ENCODE assay signal across 25 cellular contexts in genomic region chr11:125312812-125313211, GRCh38.
"Had no signal": no experiment of that assay in that cellular context is flagged by ENCODE, and none has a peak within 500 bp of the region (broad histone marks: within the 10 kb centered on the region; RNA-seq: fewer than 3 reads in every experiment).

No MANE protein-coding gene starts in this region.

- H3K27ac ChIP-seq: colonic mucosa, esophagus muscularis mucosa, foreskin keratinocyte, gastroesophageal sphincter, psoas muscle, sigmoid colon, stomach, thyroid gland had no signal

- H3K36me3 ChIP-seq: colonic mucosa, esophagus muscularis mucosa, gastroesophageal sphincter, sigmoid colon, stomach, thyroid gland had no signal

- H3K4me1 ChIP-seq: colonic mucosa, foreskin keratinocyte, psoas muscle had no signal

- H3K27me3 ChIP-seq: colonic mucosa, esophagus muscularis mucosa, gastroesophageal sphincter, sigmoid colon, stomach, thyroid gland had no signal

- H3K27ac Mint-ChIP-seq: dendritic cell treated with granulocyte-macrophage colony-stimulating factor and Interleukin-4, amounts not matched to agents 40 ng/mL and 50 ng/mL, for 4 days; immature natural killer cell; memory B cell; mesothelial cell of epicardium; natural killer cell treated with Interleukin-12 subunit alpha and Interleukin-12 subunit beta and Interleukin-15 and Interleukin-18, amount 100 ng/mL, for 72 hours; stimulated activated effector memory CD8-positive, alpha-beta T cell treated with anti-CD3 and anti-CD28 coated beads, Interleukin-12 subunit alpha, Interleukin-12 subunit beta, amount 100 ng/mL, for 72 hours had no signal

- H3K4me3 Mint-ChIP-seq: dendritic cell treated with granulocyte-macrophage colony-stimulating factor and Interleukin-4, amounts not matched to agents 40 ng/mL and 50 ng/mL, for 4 days; immature natural killer cell; memory B cell; mesothelial cell of epicardium; naive B cell; natural killer cell treated with Interleukin-12 subunit alpha and Interleukin-12 subunit beta and Interleukin-15 and Interleukin-18, amount 100 ng/mL, for 72 hours; neural crest cell; stimulated activated effector memory CD8-positive, alpha-beta T cell treated with anti-CD3 and anti-CD28 coated beads, Interleukin-12 subunit alpha, Interleukin-12 subunit beta, amount 100 ng/mL, for 72 hours had no signal

- H3K9me3 Mint-ChIP-seq: dendritic cell treated with granulocyte-macrophage colony-stimulating factor and Interleukin-4, amounts not matched to agents 40 ng/mL and 50 ng/mL, for 4 days; immature natural killer cell; natural killer cell treated with Interleukin-12 subunit alpha and Interleukin-12 subunit beta and Interleukin-15 and Interleukin-18, amount 100 ng/mL, for 72 hours; stimulated activated effector memory CD8-positive, alpha-beta T cell treated with anti-CD3 and anti-CD28 coated beads, Interleukin-12 subunit alpha, Interleukin-12 subunit beta, amount 100 ng/mL, for 72 hours had no signal

- H3K4me3 ChIP-seq: colonic mucosa, esophagus muscularis mucosa, gastroesophageal sphincter, lung, mucosa of descending colon, psoas muscle, sigmoid colon, stomach, thyroid gland had no signal

- DNase-seq: colonic mucosa; effector CD8-positive, alpha-beta T cell; hypothalamus; immature natural killer cell; mucosa of descending colon; naive B cell; psoas muscle; right cardiac atrium; sigmoid colon; stimulated activated CD4-positive, alpha-beta T cell treated with anti-CD3 and anti-CD28 coated beads, Interleukin-2, amount 100 ng/mL, for 24 hours; stimulated activated CD4-positive, alpha-beta T cell treated with anti-CD3 and anti-CD28 coated beads, Interleukin-4, amount 100 ng/mL, for 24 hours; stimulated activated naive CD4-positive, alpha-beta T cell treated with Interleukin-2 at 50 U/mL for 16 hours; stomach; thyroid gland had no signal

- ATAC-seq: gastroesophageal sphincter; left lobe of liver; mucosa of descending colon; right cardiac atrium; stimulated activated effector memory CD8-positive, alpha-beta T cell treated with anti-CD3 and anti-CD28 coated beads, Interleukin-12 subunit alpha, Interleukin-12 subunit beta, amount 100 ng/mL, for 72 hours had no signal

- H3K4me1 Mint-ChIP-seq: immature natural killer cell; memory B cell; naive B cell; neural crest cell; stimulated activated effector memory CD8-positive, alpha-beta T cell treated with anti-CD3 and anti-CD28 coated beads, Interleukin-12 subunit alpha, Interleukin-12 subunit beta, amount 100 ng/mL, for 72 hours had no signal

- H3K36me3 Mint-ChIP-seq: immature natural killer cell; memory B cell; naive B cell; natural killer cell treated with Interleukin-12 subunit alpha and Interleukin-12 subunit beta and Interleukin-15 and Interleukin-18, amount 100 ng/mL, for 72 hours; stimulated activated effector memory CD8-positive, alpha-beta T cell treated with anti-CD3 and anti-CD28 coated beads, Interleukin-12 subunit alpha, Interleukin-12 subunit beta, amount 100 ng/mL, for 72 hours had no signal

- H3K9me3 ChIP-seq: colonic mucosa, esophagus muscularis mucosa, mucosa of descending colon, psoas muscle, sigmoid colon, stomach, thyroid gland had no signal
